Comparison of ENCODE assay signal across 7 cellular contexts in the genomic region with DNA sequence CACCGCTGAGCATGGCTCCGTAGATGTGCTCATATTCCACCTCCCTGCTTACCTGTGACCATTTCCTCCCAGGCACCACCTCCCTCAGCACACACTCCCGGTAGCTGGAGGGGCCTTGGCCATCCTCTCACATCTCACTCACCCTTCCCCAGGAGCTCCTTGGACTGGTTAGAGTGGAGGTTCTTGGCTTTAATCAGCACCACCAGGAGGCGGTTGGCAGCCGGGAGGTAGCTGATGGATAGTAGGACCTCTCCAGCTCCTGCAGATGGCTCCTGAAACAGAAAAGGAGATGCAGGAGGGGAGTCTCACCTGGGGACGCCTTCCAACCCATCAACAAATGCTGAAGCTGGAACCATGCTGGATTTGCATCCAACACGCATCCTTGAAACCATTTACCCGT. TPM values are rescaled to one million over a fixed set of nuclear protein-coding genes. Genes with fewer than 3 reads are reported as not detected.
"Had no signal": no experiment of that assay in that cellular context is flagged by ENCODE, and none has a peak within 500 bp of the region (broad histone marks: within the 10 kb centered on the region; RNA-seq: fewer than 3 reads in every experiment).

No MANE protein-coding gene starts in this region.

- H2AFZ ChIP-seq: GM23248 had no signal

- H3K9me3 ChIP-seq: HAP-1 had no signal

- DNase-seq: GM23248, GOT3, H7, HFFc6 had no signal

- H3K27ac ChIP-seq: GM23248, HL-60 had no signal

- H3K9ac ChIP-seq: GM23248 had no signal

- H3K36me3 ChIP-seq: HAP-1 had no signal

- H3K4me3 ChIP-seq: GM23248, HAP-1 had no signal

- H3K4me1 ChIP-seq: HAP-1 had no signal

RNA-seq across cellular contexts. Expression of a gene that starts 39.9 kb away (rescaled TPM):
- total RNA-seq: GM23248, HFFc6 had no signal
- polyA plus RNA-seq: GM23248, IgD-negative memory B cell had no signal
